Comparison of ENCODE assay signal across 7 cellular contexts in genomic region chr11:9972917-9973504, GRCh38.
DNase-seq lines count a peak whose midpoint lies in the region; ATAC-seq, FAIRE-seq and TF ChIP-seq lines count a peak whose summit lies in the region.

No MANE protein-coding gene starts in this region.

- no peak for TF ChIP-seq EP300 in K562 (IDR thresholded peaks at IDR 0.05; ENCODE audit: low read length)
- no peak for TF ChIP-seq EP300 in stomach (IDR thresholded peaks at IDR 0.05)

- in situ Hi-C loops in K562 (cut with MboI), result loop anchor here (10.0 kb wide), 1 partner anchor 108 kb away; no protein-coding TSS in a partner anchor

- CTCF ChIA-PET in K562 (lab: Yijun Ruan, JAX; ENCODE audit: low intra/inter-chr PET ratio), result interaction anchor here (0.6 to 2.6 kb wide), 3 partner anchors 111 to 349 kb away, joined by 3 to 33 read pairs (median 16); no protein-coding TSS in a partner anchor

- DNase-seq in EH (ENCODE audit: low read depth), result peak; percentile 68
- peak; percentile 62 for DNase-seq in H7
- peak; percentile 24 for DNase-seq in NCI-H748 treated with DMSO at 0.1 percent for 48 hours (lab: John Stamatoyannopoulos, UW)
- DNase-seq in K562 (ENCODE audit: extremely low read depth in 1 of 4, low spot score in 3 of 4), result peak; percentile 39 to 61 (median 48)
- peak; percentile 70 for DNase-seq in iris pigment epithelial cell (ENCODE audit: low read depth)
- DNase-seq in stomach, result no peak

- H3K4me2 ChIP-seq in K562 (ENCODE audit: insufficient read depth, low read length), result no peak overlapping the region

- no peak overlapping the region for H3K9ac ChIP-seq in K562 (ENCODE audit: insufficient read depth in 1 of 2, low read depth in 2 of 2, low read length in 2 of 2)

- intact Hi-C loops in K562 (cut with micrococcal nuclease) (loop anchor here (1.0 to 10.0 kb wide), 3 partner anchors 111 to 358 kb away; no protein-coding TSS in a partner anchor), stomach (cut with DNase I; ENCODE audit: low total_unique reads) (loop anchor here (10.0 kb wide), 1 partner anchor 218 kb away; no protein-coding TSS in a partner anchor)

- POLR2A ChIA-PET in K562 (lab: Yijun Ruan, JAX), result no interaction called here

- peak; percentile 80 for FAIRE-seq in K562 (lab: Jason Lieb, UNC)

- BruUV-seq in K562 (replicated peaks; lab: Mats Ljungman, UMichigan), result no TSS peak

- H3K4me1 ChIP-seq in K562 (replicated peaks in 1 of 2; ENCODE audit: control insufficient read depth in 2 of 2, insufficient read depth in 2 of 2, low read length in 2 of 2), result no peaks in the 10 kb centered on the region
- H3K4me1 ChIP-seq in stomach, result peaks cover 0 to 9% (median 2%) of the 10 kb centered on the region in 4 donors

- TF ChIP-seq RAD21 in K562 (CRISPR knock-in tag; conservative IDR thresholded peaks at IDR 0.05 in 1 of 2, IDR thresholded peaks at IDR 0.05 in 1 of 2), result peak; percentile 81 to 93

- ATAC-seq in K562 (peak; percentile 82), GM18520 (IDR thresholded peaks at IDR 0.05; ENCODE audit: unreplicated experiment) (no peak)

- H3K27ac ChIP-seq in K562 (ENCODE audit: extremely low read depth, low read depth, low read length) (no peak overlapping the region), stomach (no peak overlapping the region)

- H3K9me3 ChIP-seq in K562 (replicated peaks; ENCODE audit: control insufficient read depth, insufficient read depth, low read depth, low read length) (no peaks in the 10 kb centered on the region), stomach (no peaks in the 10 kb centered on the region)

- TF ChIP-seq CTCF in K562 (IDR thresholded peaks at IDR 0.05 in 2 of 3, conservative IDR thresholded peaks at IDR 0.05 in 1 of 3; ENCODE audit: insufficient read depth in 2 of 3, low read depth in 1 of 3, low read length in 3 of 3) (peak; percentile 66 to 91 (median 71)), stomach (IDR thresholded peaks at IDR 0.05) (peak in 5 of 7 experiments; percentile 26 to 63 (median 62))

- TF ChIP-seq POLR2A in K562 (conservative IDR thresholded peaks at IDR 0.05), result no peak
- no peak for TF ChIP-seq POLR2A in stomach (IDR thresholded peaks at IDR 0.05)

- H3K4me3 ChIP-seq in H7 (ENCODE audit: insufficient read depth, low read depth, low read length), result no peak overlapping the region
- H3K4me3 ChIP-seq in K562, result no peak overlapping the region
- no peak overlapping the region for H3K4me3 ChIP-seq in stomach

- WGBS in K562 (ENCODE audit: insufficient coverage, low coverage, missing lambda C conversion rate), result 17% methylated on average over 7 of the region's 7 CpGs
- WGBS in stomach, 5 donors, result 19 to 25% (median 24%) methylated on average over 7 of the region's 7 CpGs

- no peaks in the 10 kb centered on the region for H3K79me2 ChIP-seq in K562 (ENCODE audit: control insufficient read depth, insufficient read depth, low read length)

- no peaks in the 10 kb centered on the region for H3K36me3 ChIP-seq in H7 (replicated peaks; ENCODE audit: control insufficient read depth, insufficient read depth, low read length)
- no peaks in the 10 kb centered on the region for H3K36me3 ChIP-seq in K562 (ENCODE audit: control insufficient read depth, insufficient read depth, low read length)
- H3K36me3 ChIP-seq in stomach, result peaks cover 0 to 7% (median 6%) of the 10 kb centered on the region in 4 donors

- no peaks in the 10 kb centered on the region for H3K9me1 ChIP-seq in K562 (ENCODE audit: control insufficient read depth, insufficient read depth, low read length)

- H4K20me1 ChIP-seq in K562 (replicated peaks; ENCODE audit: control insufficient read depth, insufficient read depth, low read length), result no peaks in the 10 kb centered on the region

- H3K27me3 ChIP-seq in H7 (ENCODE audit: control insufficient read depth, insufficient read depth, low read length), result no peaks in the 10 kb centered on the region
- no peaks in the 10 kb centered on the region for H3K27me3 ChIP-seq in K562 (ENCODE audit: control insufficient read depth in 2 of 2, insufficient read depth in 2 of 2, low read length in 2 of 2)
- no peaks in the 10 kb centered on the region for H3K27me3 ChIP-seq in stomach

- H2AFZ ChIP-seq in K562 (ENCODE audit: low read depth, low read length), result no peak overlapping the region

TF ChIP-seq in K562, 482 proteins besides CTCF, POLR2A, EP300 and RAD21:
- TF ChIP-seq DEAF1 (CRISPR knock-in tag; IDR thresholded peaks at IDR 0.05) (peak; percentile 38; the same call in 1 of the 2 replicates), ARID3B (CRISPR knock-in tag; IDR thresholded peaks at IDR 0.05; ENCODE audit: borderline replicate concordance) (no peak), PPARD (CRISPR knock-in tag; IDR thresholded peaks at IDR 0.05) (no peak), KLF16 (IDR thresholded peaks at IDR 0.05) (0 out of 2 replicates have a peak, but pooled peaks have one; percentile 5), SMC3 (conservative IDR thresholded peaks at IDR 0.05; ENCODE audit: insufficient read depth, low read depth, low read length) (peak; percentile 51; the same call in 1 of the 2 replicates), JUND (IDR thresholded peaks at IDR 0.05; ENCODE audit: borderline replicate concordance, low read depth, low read length) (peak; percentile 10; the same call in 1 of the 2 replicates), JUND (tag; IDR thresholded peaks at IDR 0.05; ENCODE audit: borderline replicate concordance, low read depth, low read length) (no peak), ZHX1 (conservative IDR thresholded peaks at IDR 0.05; ENCODE audit: low read length) (no peak), ATF4 (CRISPR knock-in tag; IDR thresholded peaks at IDR 0.05) (no peak)
